1 cellular context compared by ENCODE assay signal in genomic region chr10:63883861-63884260, GRCh38.
TF ChIP-seq lines count a peak whose summit lies in the region.

No MANE protein-coding gene starts in this region.

TF ChIP-seq in GM23338, 12 proteins besides CTCF, POLR2A, EP300 and RAD21 (continued from another document):
- no peak for TF ChIP-seq ZNF462 (CRISPR knock-in tag; IDR thresholded peaks at IDR 0.05)
- TF ChIP-seq EZH2phosphoT487 (IDR thresholded peaks at IDR 0.05; ENCODE audit: unreplicated experiment), result no peak
- no peak for TF ChIP-seq EZH2 (IDR thresholded peaks at IDR 0.05; ENCODE audit: low read depth, unreplicated experiment)
- TF ChIP-seq ZNF331 (CRISPR knock-in tag; IDR thresholded peaks at IDR 0.05; ENCODE audit: low read depth), result no peak
- TF ChIP-seq CREB1 (CRISPR knock-in tag; IDR thresholded peaks at IDR 0.05; ENCODE audit: low read depth), result no peak
